Comparison of ENCODE assay signal across 1 cellular context in the genomic region with DNA sequence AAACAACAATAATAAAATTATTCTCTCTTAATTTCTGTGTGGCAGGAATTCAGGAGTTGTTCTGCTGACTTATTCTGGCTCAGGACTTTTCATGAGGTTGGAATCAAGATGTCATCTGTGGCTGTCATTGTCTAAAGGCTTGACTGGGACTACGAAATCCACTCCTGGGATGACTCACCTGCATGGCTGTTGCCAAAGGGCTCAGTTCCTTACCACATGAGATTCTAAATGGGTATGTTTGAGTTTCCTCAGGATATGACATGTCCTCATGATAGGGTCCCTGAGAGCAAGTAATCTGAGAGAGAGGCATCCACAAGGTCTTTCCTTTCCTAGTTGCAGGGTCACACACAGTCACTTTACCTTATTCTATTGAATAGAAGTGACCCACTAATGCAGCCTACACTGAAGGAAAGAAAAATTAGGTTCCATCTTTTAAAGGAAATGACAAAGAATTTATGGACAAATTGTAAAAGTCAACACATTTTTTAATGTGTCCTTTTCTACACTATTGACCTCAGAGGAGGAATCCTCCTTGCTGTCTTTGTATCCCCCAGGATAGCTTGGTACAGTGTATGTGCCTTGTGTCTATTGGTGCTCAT.
TF ChIP-seq lines count a peak whose summit lies in the region.

No MANE protein-coding gene starts in this region.

TF ChIP-seq in H1, 55 proteins besides CTCF, POLR2A, EP300 and RAD21:
- TF ChIP-seq JUN (IDR thresholded peaks at IDR 0.05; ENCODE audit: low read depth, low read length) (no peak), HDAC6 (IDR thresholded peaks at IDR 0.05; ENCODE audit: low read depth, low read length) (no peak), SP4 (IDR thresholded peaks at IDR 0.05; ENCODE audit: low read length) (no peak), TEAD4 (IDR thresholded peaks at IDR 0.05; ENCODE audit: low read depth, low read length) (no peak), SRF (IDR thresholded peaks at IDR 0.05; ENCODE audit: low read depth, low read length) (no peak), CHD2 (IDR thresholded peaks at IDR 0.05; ENCODE audit: low read length) (no peak)
- TF ChIP-seq, protein P1, sequence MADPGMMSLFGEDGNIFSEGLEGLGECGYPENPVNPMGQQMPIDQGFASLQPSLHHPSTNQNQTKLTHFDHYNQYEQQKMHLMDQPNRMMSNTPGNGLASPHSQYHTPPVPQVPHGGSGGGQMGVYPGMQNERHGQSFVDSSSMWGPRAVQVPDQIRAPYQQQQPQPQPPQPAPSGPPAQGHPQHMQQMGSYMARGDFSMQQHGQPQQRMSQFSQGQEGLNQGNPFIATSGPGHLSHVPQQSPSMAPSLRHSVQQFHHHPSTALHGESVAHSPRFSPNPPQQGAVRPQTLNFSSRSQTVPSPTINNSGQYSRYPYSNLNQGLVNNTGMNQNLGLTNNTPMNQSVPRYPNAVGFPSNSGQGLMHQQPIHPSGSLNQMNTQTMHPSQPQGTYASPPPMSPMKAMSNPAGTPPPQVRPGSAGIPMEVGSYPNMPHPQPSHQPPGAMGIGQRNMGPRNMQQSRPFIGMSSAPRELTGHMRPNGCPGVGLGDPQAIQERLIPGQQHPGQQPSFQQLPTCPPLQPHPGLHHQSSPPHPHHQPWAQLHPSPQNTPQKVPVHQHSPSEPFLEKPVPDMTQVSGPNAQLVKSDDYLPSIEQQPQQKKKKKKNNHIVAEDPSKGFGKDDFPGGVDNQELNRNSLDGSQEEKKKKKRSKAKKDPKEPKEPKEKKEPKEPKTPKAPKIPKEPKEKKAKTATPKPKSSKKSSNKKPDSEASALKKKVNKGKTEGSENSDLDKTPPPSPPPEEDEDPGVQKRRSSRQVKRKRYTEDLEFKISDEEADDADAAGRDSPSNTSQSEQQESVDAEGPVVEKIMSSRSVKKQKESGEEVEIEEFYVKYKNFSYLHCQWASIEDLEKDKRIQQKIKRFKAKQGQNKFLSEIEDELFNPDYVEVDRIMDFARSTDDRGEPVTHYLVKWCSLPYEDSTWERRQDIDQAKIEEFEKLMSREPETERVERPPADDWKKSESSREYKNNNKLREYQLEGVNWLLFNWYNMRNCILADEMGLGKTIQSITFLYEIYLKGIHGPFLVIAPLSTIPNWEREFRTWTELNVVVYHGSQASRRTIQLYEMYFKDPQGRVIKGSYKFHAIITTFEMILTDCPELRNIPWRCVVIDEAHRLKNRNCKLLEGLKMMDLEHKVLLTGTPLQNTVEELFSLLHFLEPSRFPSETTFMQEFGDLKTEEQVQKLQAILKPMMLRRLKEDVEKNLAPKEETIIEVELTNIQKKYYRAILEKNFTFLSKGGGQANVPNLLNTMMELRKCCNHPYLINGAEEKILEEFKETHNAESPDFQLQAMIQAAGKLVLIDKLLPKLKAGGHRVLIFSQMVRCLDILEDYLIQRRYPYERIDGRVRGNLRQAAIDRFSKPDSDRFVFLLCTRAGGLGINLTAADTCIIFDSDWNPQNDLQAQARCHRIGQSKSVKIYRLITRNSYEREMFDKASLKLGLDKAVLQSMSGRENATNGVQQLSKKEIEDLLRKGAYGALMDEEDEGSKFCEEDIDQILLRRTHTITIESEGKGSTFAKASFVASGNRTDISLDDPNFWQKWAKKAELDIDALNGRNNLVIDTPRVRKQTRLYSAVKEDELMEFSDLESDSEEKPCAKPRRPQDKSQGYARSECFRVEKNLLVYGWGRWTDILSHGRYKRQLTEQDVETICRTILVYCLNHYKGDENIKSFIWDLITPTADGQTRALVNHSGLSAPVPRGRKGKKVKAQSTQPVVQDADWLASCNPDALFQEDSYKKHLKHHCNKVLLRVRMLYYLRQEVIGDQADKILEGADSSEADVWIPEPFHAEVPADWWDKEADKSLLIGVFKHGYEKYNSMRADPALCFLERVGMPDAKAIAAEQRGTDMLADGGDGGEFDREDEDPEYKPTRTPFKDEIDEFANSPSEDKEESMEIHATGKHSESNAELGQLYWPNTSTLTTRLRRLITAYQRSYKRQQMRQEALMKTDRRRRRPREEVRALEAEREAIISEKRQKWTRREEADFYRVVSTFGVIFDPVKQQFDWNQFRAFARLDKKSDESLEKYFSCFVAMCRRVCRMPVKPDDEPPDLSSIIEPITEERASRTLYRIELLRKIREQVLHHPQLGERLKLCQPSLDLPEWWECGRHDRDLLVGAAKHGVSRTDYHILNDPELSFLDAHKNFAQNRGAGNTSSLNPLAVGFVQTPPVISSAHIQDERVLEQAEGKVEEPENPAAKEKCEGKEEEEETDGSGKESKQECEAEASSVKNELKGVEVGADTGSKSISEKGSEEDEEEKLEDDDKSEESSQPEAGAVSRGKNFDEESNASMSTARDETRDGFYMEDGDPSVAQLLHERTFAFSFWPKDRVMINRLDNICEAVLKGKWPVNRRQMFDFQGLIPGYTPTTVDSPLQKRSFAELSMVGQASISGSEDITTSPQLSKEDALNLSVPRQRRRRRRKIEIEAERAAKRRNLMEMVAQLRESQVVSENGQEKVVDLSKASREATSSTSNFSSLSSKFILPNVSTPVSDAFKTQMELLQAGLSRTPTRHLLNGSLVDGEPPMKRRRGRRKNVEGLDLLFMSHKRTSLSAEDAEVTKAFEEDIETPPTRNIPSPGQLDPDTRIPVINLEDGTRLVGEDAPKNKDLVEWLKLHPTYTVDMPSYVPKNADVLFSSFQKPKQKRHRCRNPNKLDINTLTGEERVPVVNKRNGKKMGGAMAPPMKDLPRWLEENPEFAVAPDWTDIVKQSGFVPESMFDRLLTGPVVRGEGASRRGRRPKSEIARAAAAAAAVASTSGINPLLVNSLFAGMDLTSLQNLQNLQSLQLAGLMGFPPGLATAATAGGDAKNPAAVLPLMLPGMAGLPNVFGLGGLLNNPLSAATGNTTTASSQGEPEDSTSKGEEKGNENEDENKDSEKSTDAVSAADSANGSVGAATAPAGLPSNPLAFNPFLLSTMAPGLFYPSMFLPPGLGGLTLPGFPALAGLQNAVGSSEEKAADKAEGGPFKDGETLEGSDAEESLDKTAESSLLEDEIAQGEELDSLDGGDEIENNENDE (IDR thresholded peaks at IDR 0.05; ENCODE audit: insufficient replicate concordance, low read length) = peak; percentile 98
